Comparison of ENCODE assay signal across 9 cellular contexts in genomic region chr11:79439430-79439892, GRCh38. TPM values are rescaled to one million over a fixed set of nuclear protein-coding genes. Genes with fewer than 3 reads are reported as not detected.
DNase-seq lines count a peak whose midpoint lies in the region; FAIRE-seq and TF ChIP-seq lines count a peak whose summit lies in the region.
"Had no signal": no experiment of that assay in that cellular context is flagged by ENCODE, and none has a peak within 500 bp of the region (broad histone marks: within the 10 kb centered on the region; RNA-seq: fewer than 3 reads in every experiment).

No MANE protein-coding gene starts in this region.

- H3K4me1 Mint-ChIP-seq in astrocyte (ENCODE audit: low read depth, unreplicated experiment): peaks cover 8% of the 10 kb centered on the region
- H3K4me1 Mint-ChIP-seq in activated CD4-positive, alpha-beta memory T cell treated with anti-CD3 and anti-CD28 coated beads for 36 hours (ENCODE audit: low read depth): peaks cover 15% of the 10 kb centered on the region

- H4K20me1 ChIP-seq in astrocyte (ENCODE audit: insufficient read depth, low read length): peaks cover 17% of the 10 kb centered on the region

- no peak overlapping the region for H3K27ac Mint-ChIP-seq in astrocyte (ENCODE audit: unreplicated experiment)
- no peak overlapping the region for H3K27ac Mint-ChIP-seq in activated CD4-positive, alpha-beta memory T cell treated with anti-CD3 and anti-CD28 coated beads for 36 hours

- H3K4me1 ChIP-seq in astrocyte (ENCODE audit: insufficient read depth, low read length) (peaks cover 29% of the 10 kb centered on the region), iPS-20b (ENCODE audit: insufficient read depth, low read length) (peaks cover 7% of the 10 kb centered on the region; the same call in 1 of the 2 replicates), thymus (ENCODE audit: control insufficient read depth, insufficient read depth, low read length) (no peaks in the 10 kb centered on the region)

- no peaks in the 10 kb centered on the region for H3K36me3 ChIP-seq in astrocyte (ENCODE audit: insufficient read depth, low read length)
- no peaks in the 10 kb centered on the region for H3K36me3 ChIP-seq in iPS-20b (ENCODE audit: insufficient read depth, low read depth, low read length)
- H3K36me3 ChIP-seq in thymus (ENCODE audit: control insufficient read depth, insufficient read depth): no peaks in the 10 kb centered on the region

- no peak for TF ChIP-seq CTCF in astrocyte (IDR thresholded peaks at IDR 0.05; ENCODE audit: insufficient read depth, low read depth, low read length)

- peaks cover 47% of the 10 kb centered on the region for H3K79me2 ChIP-seq in astrocyte (ENCODE audit: insufficient read depth, low read length)

- peak overlapping the region; percentile 99 for H3K4me2 ChIP-seq in astrocyte (ENCODE audit: low read length)

- peak overlapping the region; percentile 90 for H3K4me3 Mint-ChIP-seq in astrocyte (ENCODE audit: unreplicated experiment)
- H3K4me3 Mint-ChIP-seq in activated CD4-positive, alpha-beta memory T cell treated with anti-CD3 and anti-CD28 coated beads for 36 hours: no peak overlapping the region

- peaks cover 49% of the 10 kb centered on the region for H3K27me3 Mint-ChIP-seq in astrocyte (ENCODE audit: low read depth, unreplicated experiment)
- peaks cover 62% of the 10 kb centered on the region for H3K27me3 Mint-ChIP-seq in activated CD4-positive, alpha-beta memory T cell treated with anti-CD3 and anti-CD28 coated beads for 36 hours

- H3K9ac ChIP-seq in astrocyte (ENCODE audit: low read length) (peak overlapping the region; percentile 86), iPS-20b (ENCODE audit: low read depth, low read length) (peak overlapping the region; percentile 65; the same call in 1 of the 2 replicates)

- CTCF ChIA-PET in activated CD4-positive, alpha-beta memory T cell treated with anti-CD3 and anti-CD28 coated beads for 36 hours (lab: Charles Lee): no interaction called here

- FAIRE-seq in astrocyte (lab: Jason Lieb, UNC) (no peak), HTR-8/SVneo (lab: Jason Lieb, UNC) (no peak)

- H2AFZ ChIP-seq in astrocyte (ENCODE audit: low read depth, low read length): peak overlapping the region; percentile 78

- H3K9me3 Mint-ChIP-seq in astrocyte (ENCODE audit: unreplicated experiment): peaks cover 1% of the 10 kb centered on the region
- no peaks in the 10 kb centered on the region for H3K9me3 Mint-ChIP-seq in activated CD4-positive, alpha-beta memory T cell treated with anti-CD3 and anti-CD28 coated beads for 36 hours

- WGBS in thymus: 6% methylated on average over 22 of the region's 22 CpGs

- no peaks in the 10 kb centered on the region for H3K36me3 Mint-ChIP-seq in astrocyte (ENCODE audit: low read depth, unreplicated experiment)
- no peaks in the 10 kb centered on the region for H3K36me3 Mint-ChIP-seq in activated CD4-positive, alpha-beta memory T cell treated with anti-CD3 and anti-CD28 coated beads for 36 hours

- H3K27ac ChIP-seq in astrocyte (ENCODE audit: low read depth, low read length) (peak overlapping the region; percentile 87), iPS-20b (ENCODE audit: low read length) (no peak overlapping the region), thymus (ENCODE audit: low read depth) (no peak overlapping the region)
- H3K27ac ChIP-seq: 22Rv1 had no signal

- DNase-seq in DMS79 treated with DMSO at 0.1 percent for 48 hours (lab: John Stamatoyannopoulos, UW) (peak; percentile 27), DMS79 (lab: John Stamatoyannopoulos, UW) (no peak), astrocyte (ENCODE audit: low read depth) (peak; percentile 41), HTR-8/SVneo (ENCODE audit: insufficient read length, low spot score) (no peak), NK-92 (lab: John Stamatoyannopoulos, UW; ENCODE audit: unreplicated experiment) (no peak)
- DNase-seq in activated CD4-positive, alpha-beta memory T cell treated with anti-CD3 and anti-CD28 coated beads for 36 hours: no peak

- H3K9me3 ChIP-seq in astrocyte (ENCODE audit: insufficient read depth, low read depth, low read length) (no peaks in the 10 kb centered on the region), iPS-20b (ENCODE audit: insufficient read depth, low read depth, low read length) (no peaks in the 10 kb centered on the region), thymus (ENCODE audit: control insufficient read depth) (no peaks in the 10 kb centered on the region)

- H3K27me3 ChIP-seq in astrocyte (ENCODE audit: insufficient read depth, low read length) (peaks cover 3% of the 10 kb centered on the region), iPS-20b (ENCODE audit: insufficient read depth, low read length) (peaks cover 93% of the 10 kb centered on the region), thymus (ENCODE audit: control insufficient read depth, insufficient read depth) (peaks cover 63% of the 10 kb centered on the region)

- intact Hi-C loops in activated CD4-positive, alpha-beta memory T cell treated with anti-CD3 and anti-CD28 coated beads for 36 hours (cut with micrococcal nuclease): no loop called here

- H3K4me3 ChIP-seq in astrocyte (ENCODE audit: insufficient read depth, low read depth, low read length) (peak overlapping the region; percentile 76), iPS-20b (ENCODE audit: low read length) (peak overlapping the region; percentile 74), thymus (ENCODE audit: low read length) (peak overlapping the region; percentile 34)

- POLR2A ChIA-PET in activated CD4-positive, alpha-beta memory T cell treated with anti-CD3 and anti-CD28 coated beads for 36 hours (lab: Charles Lee): no interaction called here

RNA-seq across cellular contexts. Expression of gene TENM4, which starts 1.4 kb away (rescaled TPM):
- 7.5 and 13.3 TPM in 2 replicates for total RNA-seq in astrocyte
- polyA plus RNA-seq in thymus: 1.0 TPM
- total RNA-seq in activated CD4-positive, alpha-beta memory T cell treated with anti-CD3 and anti-CD28 coated beads for 36 hours: not detected

Comparison
In these comparisons a context has a peak if more than half of its experiments do, and no peak if none do; other contexts are left out.
1. DNase-seq: peak in DMS79 treated with DMSO at 0.1 percent for 48 hours (single experiment) and astrocyte (single experiment); none in DMS79 (single experiment), activated CD4-positive, alpha-beta memory T cell treated with anti-CD3 and anti-CD28 coated beads for 36 hours (single experiment), HTR-8/SVneo (single experiment) and NK-92 (single experiment).
2. Peak in every context shown above with its lines, with median percentiles within 50 percentile points of each other: H3K4me3 ChIP-seq.